ENCODE assay signal across 1 cellular context in genomic region chr17:31549525-31550388, GRCh38.
TF ChIP-seq lines count a peak whose summit lies in the region.

No MANE protein-coding gene starts in this region.

TF ChIP-seq in WTC11, 78 proteins besides CTCF, POLR2A, EP300 and RAD21 (continued from another document):
- TF ChIP-seq FOXP4 (CRISPR knock-in tag; IDR thresholded peaks at IDR 0.05) (0 out of 2 replicates have a peak, but pooled peaks have one; percentile 30), HMGA2 (CRISPR knock-in tag; IDR thresholded peaks at IDR 0.05) (no peak), FOXK1 (CRISPR knock-in tag; IDR thresholded peaks at IDR 0.05) (no peak), NFE2L1 (CRISPR knock-in tag; IDR thresholded peaks at IDR 0.05) (peak; percentile 30; the same call in 1 of the 2 replicates), ZNF317 (CRISPR knock-in tag; IDR thresholded peaks at IDR 0.05; ENCODE audit: borderline replicate concordance, low read depth) (0 out of 2 replicates have a peak, but pooled peaks have one; percentile 25), E2F5 (CRISPR knock-in tag; IDR thresholded peaks at IDR 0.05) (peak; percentile 59; the same call in 1 of the 2 replicates), ZNF423 (CRISPR knock-in tag; IDR thresholded peaks at IDR 0.05) (peak; percentile 74; the same call in 1 of the 2 replicates)
